17 cellular contexts compared by ENCODE assay signal in the genomic region with DNA sequence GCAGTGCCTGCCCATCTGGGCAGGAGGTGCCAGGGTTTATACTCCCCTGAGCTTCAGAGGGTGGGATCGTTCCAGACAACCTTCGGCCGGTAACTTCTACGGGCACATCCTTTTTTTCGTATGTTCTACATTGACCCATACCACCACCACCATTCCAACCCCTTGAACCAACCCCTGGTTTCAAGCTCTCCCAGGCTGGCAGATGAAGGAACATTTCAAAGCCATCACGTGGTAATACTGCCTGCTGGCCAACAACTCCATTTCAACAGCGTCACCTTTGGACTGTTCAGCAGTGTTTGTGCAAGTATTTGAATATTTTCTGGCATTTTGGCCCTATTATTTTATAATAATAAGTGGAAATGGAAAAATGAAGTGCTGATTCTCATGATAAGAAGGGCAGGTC.
DNase-seq lines count a peak whose midpoint lies in the region; ATAC-seq and TF ChIP-seq lines count a peak whose summit lies in the region.
"Had no signal": no experiment of that assay in that cellular context is flagged by ENCODE, and none has a peak within 500 bp of the region (broad histone marks: within the 10 kb centered on the region; RNA-seq: fewer than 3 reads in every experiment).

No MANE protein-coding gene starts in this region.

- H3K27me3 Mint-ChIP-seq in nephron (ENCODE audit: low read depth), result no peaks in the 10 kb centered on the region
- H3K27me3 Mint-ChIP-seq: activated naive CD8-positive, alpha-beta T cell had no signal

- H3K27ac Mint-ChIP-seq in nephron, result peak overlapping the region in 2 of 3 experiments; percentile 95 to 97
- H3K27ac Mint-ChIP-seq: activated naive CD8-positive, alpha-beta T cell; stimulated activated naive CD8-positive, alpha-beta T cell treated with anti-CD3 and anti-CD28 coated beads, Interleukin-15, amount 100 ng/mL, for 72 hours had no signal

- no peaks in the 10 kb centered on the region for H3K9me3 ChIP-seq in thyroid gland

- no peak overlapping the region for H3K4me3 Mint-ChIP-seq in nephron
- H3K4me3 Mint-ChIP-seq: activated naive CD8-positive, alpha-beta T cell; stimulated activated naive CD8-positive, alpha-beta T cell treated with anti-CD3 and anti-CD28 coated beads, Interleukin-15, amount 100 ng/mL, for 72 hours had no signal

- DNase-seq in caudate nucleus (lab: John Stamatoyannopoulos, UW), result peak in 5 of 61 donors; percentile 18 to 37 (median 20)
- peak; percentile 19 for DNase-seq in fibroblast of the aortic adventitia (ENCODE audit: low read depth)
- peak; percentile 46 to 55 for DNase-seq in thyroid gland
- DNase-seq in middle frontal gyrus (ENCODE audit: extremely low spot score, low spot score), result no peak
- DNase-seq in GM19238 (ENCODE audit: insufficient read length, low spot score), result no peak
- DNase-seq: activated CD4-positive, alpha-beta T cell treated with anti-CD3 and anti-CD28 coated beads, Interleukin-2, amount 50 U/mL, for 4 hours; activated T-cell treated with anti-CD3 and anti-CD28 coated beads, Interleukin-2, amount 50 U/mL, for 48 hours; brain microvascular endothelial cell; Calu3; EL; KG1; NCI-H2081; NCI-H510A; stimulated activated naive CD8-positive, alpha-beta T cell treated with anti-CD3 and anti-CD28 coated beads, Interleukin-15, amount 100 ng/mL, for 72 hours had no signal

- intact Hi-C loops in thyroid gland (cut with DNase I), result no loop called here

- WGBS in thyroid gland, 2 donors, result 68 to 84% methylated on average over 6 to 7 of the region's 7 CpGs

- no peak overlapping the region for H3K4me3 ChIP-seq in fibroblast of the aortic adventitia (ENCODE audit: low read depth, low read length)
- no peak overlapping the region for H3K4me3 ChIP-seq in thyroid gland (replicated peaks in 1 of 3)

- peaks cover 73 to 81% of the 10 kb centered on the region in 2 donors for H3K4me1 ChIP-seq in thyroid gland

- TF ChIP-seq CTCF in fibroblast of the aortic adventitia (IDR thresholded peaks at IDR 0.05; ENCODE audit: insufficient read depth, low read length), result no peak
- TF ChIP-seq CTCF in nephron (IDR thresholded peaks at IDR 0.05; ENCODE audit: unreplicated experiment in 3 of 3), result no peak
- no peak for TF ChIP-seq CTCF in thyroid gland (IDR thresholded peaks at IDR 0.05)

- no peaks in the 10 kb centered on the region for H3K9me3 Mint-ChIP-seq in nephron
- H3K9me3 Mint-ChIP-seq: stimulated activated naive CD8-positive, alpha-beta T cell treated with anti-CD3 and anti-CD28 coated beads, Interleukin-15, amount 100 ng/mL, for 72 hours had no signal

- peak overlapping the region; percentile 96 for H3K27ac ChIP-seq in caudate nucleus (ENCODE audit: low read depth, low read length)
- H3K27ac ChIP-seq in thyroid gland, result peak overlapping the region; percentile 84 to 98 (median 95)
- H3K27ac ChIP-seq: brain microvascular endothelial cell had no signal

- ATAC-seq in GM21423 (IDR thresholded peaks at IDR 0.05; ENCODE audit: unreplicated experiment), result no peak
- ATAC-seq: stimulated activated naive CD8-positive, alpha-beta T cell treated with anti-CD3 and anti-CD28 coated beads, Interleukin-15, amount 100 ng/mL, for 72 hours had no signal

- H3K36me3 ChIP-seq in thyroid gland, result no peaks in the 10 kb centered on the region
- H3K36me3 ChIP-seq: brain microvascular endothelial cell had no signal

- peaks cover 89% of the 10 kb centered on the region for H3K4me1 Mint-ChIP-seq in nephron

- no peak for TF ChIP-seq POLR2A in thyroid gland (IDR thresholded peaks at IDR 0.05)

- no peaks in the 10 kb centered on the region for H3K36me3 Mint-ChIP-seq in nephron (ENCODE audit: low read depth)
- H3K36me3 Mint-ChIP-seq: activated naive CD8-positive, alpha-beta T cell had no signal

- no peaks in the 10 kb centered on the region for H3K27me3 ChIP-seq in thyroid gland
- H3K27me3 ChIP-seq: brain microvascular endothelial cell had no signal

Comparison
In these comparisons a context has a peak if more than half of its experiments do, and no peak if none do; other contexts are left out.
1. DNase-seq: peak in fibroblast of the aortic adventitia (single experiment) and thyroid gland (2 of 2); none in middle frontal gyrus (single experiment) and GM19238 (single experiment).